24 cellular contexts compared by ENCODE assay signal in the genomic region with DNA sequence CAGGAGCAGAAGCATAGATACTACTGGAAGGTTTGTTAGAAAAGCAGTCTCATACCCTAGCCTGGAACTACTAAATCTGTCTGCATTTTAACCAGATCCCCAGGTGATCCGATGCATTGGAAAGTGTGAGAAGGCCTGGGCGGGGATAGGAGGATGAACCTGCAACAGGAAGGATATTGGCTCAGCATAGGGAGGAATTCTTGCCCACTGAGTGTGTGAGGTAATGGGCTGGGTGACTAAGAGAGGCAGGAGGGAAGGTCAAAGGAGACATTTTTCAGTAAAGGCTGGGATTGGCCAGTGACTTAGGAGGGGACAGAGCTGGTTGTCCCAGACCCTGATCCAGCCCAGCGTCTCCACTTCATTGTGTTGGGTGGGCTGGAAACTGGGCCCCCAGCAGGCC.
DNase-seq lines count a peak whose midpoint lies in the region; ATAC-seq and TF ChIP-seq lines count a peak whose summit lies in the region.
"Had no signal": no experiment of that assay in that cellular context is flagged by ENCODE, and none has a peak within 500 bp of the region (broad histone marks: within the 10 kb centered on the region; RNA-seq: fewer than 3 reads in every experiment).

No MANE protein-coding gene starts in this region.

- no peak overlapping the region for H3K14ac ChIP-seq in IMR-90 (replicated peaks; ENCODE audit: low read depth, low read length)

- no peaks in the 10 kb centered on the region for H4K20me1 ChIP-seq in IMR-90 (ENCODE audit: insufficient read depth, low read length)

- TF ChIP-seq RAD21 in IMR-90 (IDR thresholded peaks at IDR 0.05; ENCODE audit: low read length) = no peak

- in situ Hi-C loops in IMR-90 (cut with MboI; ENCODE audit: low sequenced_read_pairs) = no loop called here

- H3K56ac ChIP-seq in IMR-90 (ENCODE audit: extremely low read depth, insufficient read depth, low read length) = no peak overlapping the region

- no peak overlapping the region for H4K91ac ChIP-seq in IMR-90 (ENCODE audit: insufficient read depth, low read depth, low read length)

- no peak overlapping the region for H3K4me3 Mint-ChIP-seq in activated CD4-positive, alpha-beta memory T cell treated with anti-CD3 and anti-CD28 coated beads, Interleukin-2, amount 10 ng/mL, durations not matched to agents 7 days and 5 days
- H3K4me3 Mint-ChIP-seq: immature natural killer cell; natural killer cell treated with Interleukin-12 subunit alpha and Interleukin-12 subunit beta and Interleukin-15 and Interleukin-18, amount 100 ng/mL, for 72 hours had no signal

- H3K9ac ChIP-seq in IMR-90 (ENCODE audit: low read depth, low read length) = no peak overlapping the region
- H3K9ac ChIP-seq: parathyroid adenoma had no signal

- WGBS in IMR-90 (ENCODE audit: extremely low coverage in 2 of 2, insufficient read length in 1 of 2), 2 experiments = no CpG with 5 or more reads among the region's 3 CpGs

- TF ChIP-seq POLR2A in IMR-90 (IDR thresholded peaks at IDR 0.05; ENCODE audit: low read depth, low read length) = no peak

- no peak overlapping the region for H4K8ac ChIP-seq in IMR-90 (ENCODE audit: low read depth in 2 of 2, low read length in 2 of 2)

- H3K4ac ChIP-seq in IMR-90 (ENCODE audit: low read depth, low read length) = no peak overlapping the region

- dilution Hi-C loops in IMR-90 (cut with HindIII; ENCODE audit: low sequenced_read_pairs, unreplicated experiment) = no loop called here

- H3K18ac ChIP-seq in IMR-90 (ENCODE audit: low read depth, low read length) = no peak overlapping the region

- H2BK5ac ChIP-seq in IMR-90 (ENCODE audit: low read depth, low read length, poor library complexity, severe bottlenecking) = no peak overlapping the region

- TF ChIP-seq CTCF in IMR-90 (conservative IDR thresholded peaks at IDR 0.05; ENCODE audit: low read depth, low read length) (no peak), choroid plexus epithelial cell (conservative IDR thresholded peaks at IDR 0.05; ENCODE audit: low read depth, low read length) (no peak), lower lobe of right lung (IDR thresholded peaks at IDR 0.05) (no peak)

- no peak overlapping the region for H2AK9ac ChIP-seq in IMR-90 (replicated peaks; ENCODE audit: low read depth, low read length, poor library complexity)

- H3K9me3 Mint-ChIP-seq in activated CD4-positive, alpha-beta memory T cell treated with anti-CD3 and anti-CD28 coated beads, Interleukin-2, amount 10 ng/mL, durations not matched to agents 7 days and 5 days = no peaks in the 10 kb centered on the region
- H3K9me3 Mint-ChIP-seq: natural killer cell treated with Interleukin-12 subunit alpha and Interleukin-12 subunit beta and Interleukin-15 and Interleukin-18, amount 100 ng/mL, for 72 hours had no signal

- H3K36me3 ChIP-seq in IMR-90 (ENCODE audit: control insufficient read depth, insufficient read depth, low read length) (no peaks in the 10 kb centered on the region), lower lobe of right lung (no peaks in the 10 kb centered on the region)
- H3K36me3 ChIP-seq: ascending aorta, Peyer's patch, stomach, upper lobe of left lung had no signal

- no peak overlapping the region for H3K4me2 ChIP-seq in IMR-90 (ENCODE audit: low read depth, low read length)

- no peaks in the 10 kb centered on the region for H3K27me3 ChIP-seq in IMR-90 (ENCODE audit: control insufficient read depth, insufficient read depth, low read length)
- H3K27me3 ChIP-seq in lower lobe of right lung (ENCODE audit: low read depth) = peaks cover 4% of the 10 kb centered on the region
- H3K27me3 ChIP-seq: ascending aorta, Peyer's patch, upper lobe of left lung had no signal

- H3K9me3 ChIP-seq in IMR-90 (ENCODE audit: control insufficient read depth, insufficient read depth, low read length) = no peaks in the 10 kb centered on the region
- no peaks in the 10 kb centered on the region for H3K9me3 ChIP-seq in lower lobe of right lung
- H3K9me3 ChIP-seq: ascending aorta, Peyer's patch, stomach had no signal

- no peak for ATAC-seq in IMR-90 (ENCODE audit: low read depth)
- no peak for ATAC-seq in HG03280 (IDR thresholded peaks at IDR 0.05; ENCODE audit: unreplicated experiment)
- no peak for ATAC-seq in lower lobe of right lung
- ATAC-seq: natural killer cell treated with Interleukin-12 subunit alpha and Interleukin-12 subunit beta and Interleukin-15 and Interleukin-18, amount 100 ng/mL, for 72 hours had no signal

- H3K4me1 Mint-ChIP-seq in activated CD4-positive, alpha-beta memory T cell treated with anti-CD3 and anti-CD28 coated beads, Interleukin-2, amount 10 ng/mL, durations not matched to agents 7 days and 5 days = no peaks in the 10 kb centered on the region
- H3K4me1 Mint-ChIP-seq: immature natural killer cell had no signal

- no peak overlapping the region for H2BK120ac ChIP-seq in IMR-90 (ENCODE audit: low read depth, low read length)

- no peaks in the 10 kb centered on the region for H3K79me1 ChIP-seq in IMR-90 (ENCODE audit: low read depth in 1 of 2, low read length in 2 of 2)

- CTCF ChIA-PET in IMR-90 (lab: Yijun Ruan, JAX) = interaction anchor here (1.1 kb wide), 1 partner anchor 19 kb away, joined by 3 read pairs; no protein-coding TSS in a partner anchor
- CTCF ChIA-PET in activated CD4-positive, alpha-beta memory T cell treated with anti-CD3 and anti-CD28 coated beads, Interleukin-2, amount 10 ng/mL, durations not matched to agents 7 days and 5 days (lab: Charles Lee) = no interaction called here

- H2AFZ ChIP-seq in IMR-90 (replicated peaks; ENCODE audit: low read length, poor library complexity) = peak overlapping the region; percentile 75
- H2AFZ ChIP-seq: parathyroid adenoma had no signal

- no TSS peak for BruUV-seq in IMR-90 (replicated peaks; lab: Mats Ljungman, UMichigan)

- 0 out of 2 replicates have a peak overlapping the region, but pooled peaks have one; percentile 10 for H2BK20ac ChIP-seq in IMR-90 (ENCODE audit: low read depth, low read length)

- H3K4me1 ChIP-seq in IMR-90 (ENCODE audit: control insufficient read depth, insufficient read depth, low read length) (no peaks in the 10 kb centered on the region; the same call in 1 of the 2 replicates), lower lobe of right lung (no peaks in the 10 kb centered on the region)
- H3K4me1 ChIP-seq: ascending aorta, parathyroid adenoma, Peyer's patch, upper lobe of left lung had no signal

- no peak overlapping the region for H3K23ac ChIP-seq in IMR-90 (ENCODE audit: low read depth, low read length)

- H3K27ac Mint-ChIP-seq in activated CD4-positive, alpha-beta memory T cell treated with anti-CD3 and anti-CD28 coated beads, Interleukin-2, amount 10 ng/mL, durations not matched to agents 7 days and 5 days = no peak overlapping the region
- H3K27ac Mint-ChIP-seq: immature natural killer cell; natural killer cell treated with Interleukin-12 subunit alpha and Interleukin-12 subunit beta and Interleukin-15 and Interleukin-18, amount 100 ng/mL, for 72 hours had no signal

- H3K27me3 Mint-ChIP-seq in activated CD4-positive, alpha-beta memory T cell treated with anti-CD3 and anti-CD28 coated beads, Interleukin-2, amount 10 ng/mL, durations not matched to agents 7 days and 5 days = no peaks in the 10 kb centered on the region

- POLR2A ChIA-PET in IMR-90 (lab: Charles Lee; ENCODE audit: unreplicated experiment) = no interaction called here
- POLR2A ChIA-PET in activated CD4-positive, alpha-beta memory T cell treated with anti-CD3 and anti-CD28 coated beads, Interleukin-2, amount 10 ng/mL, durations not matched to agents 7 days and 5 days (lab: Charles Lee) = no interaction called here

- H3K27ac ChIP-seq in IMR-90 (ENCODE audit: insufficient read depth, low read length) = no peak overlapping the region
- H3K27ac ChIP-seq in lower lobe of right lung = no peak overlapping the region
- H3K27ac ChIP-seq: ascending aorta, parathyroid adenoma, Peyer's patch, stomach, upper lobe of left lung had no signal

- H2AK5ac ChIP-seq in IMR-90 (ENCODE audit: low read depth, low read length) = no peak overlapping the region

- H3K4me3 ChIP-seq in IMR-90 (ENCODE audit: insufficient read depth, low read depth, low read length) (no peak overlapping the region), choroid plexus epithelial cell (ENCODE audit: low read depth, low read length) (no peak overlapping the region), lower lobe of right lung (no peak overlapping the region)
- H3K4me3 ChIP-seq: ascending aorta, Peyer's patch, stomach, upper lobe of left lung had no signal

- no peak overlapping the region for H2BK15ac ChIP-seq in IMR-90 (ENCODE audit: low read depth, low read length)

- H3K9me1 ChIP-seq in IMR-90 (ENCODE audit: insufficient read depth, low read length) = no peaks in the 10 kb centered on the region; the same call in 1 of the 2 replicates

- no peak overlapping the region for H4K5ac ChIP-seq in IMR-90 (ENCODE audit: low read depth, low read length)

- no peaks in the 10 kb centered on the region for H3K36me3 Mint-ChIP-seq in activated CD4-positive, alpha-beta memory T cell treated with anti-CD3 and anti-CD28 coated beads, Interleukin-2, amount 10 ng/mL, durations not matched to agents 7 days and 5 days (ENCODE audit: low read depth)
- H3K36me3 Mint-ChIP-seq: immature natural killer cell; natural killer cell treated with Interleukin-12 subunit alpha and Interleukin-12 subunit beta and Interleukin-15 and Interleukin-18, amount 100 ng/mL, for 72 hours had no signal

- intact Hi-C loops in IMR-90 (cut with micrococcal nuclease) = no loop called here
- intact Hi-C loops in lower lobe of right lung (cut with DNase I) = no loop called here

- DNase-seq in Daoy (ENCODE audit: low read depth) (peak; percentile 43), IMR-90 (peak; percentile 32), choroid plexus epithelial cell (ENCODE audit: low read depth) (peak; percentile 35), kidney glomerular epithelial cell (lab: John Stamatoyannopoulos, UW) (peak; percentile 83), UCSD-AML1 (lab: John Stamatoyannopoulos, UW; ENCODE audit: unreplicated experiment) (no peak), lower lobe of right lung (no peak)
- DNase-seq in activated CD4-positive, alpha-beta memory T cell treated with anti-CD3 and anti-CD28 coated beads, Interleukin-2, amount 10 ng/mL, durations not matched to agents 7 days and 5 days = no peak
- DNase-seq: activated CD4-positive, alpha-beta T cell treated with anti-CD3 and anti-CD28 coated beads, Interleukin-2, amount 50 U/mL, for 4 hours; activated naive CD4-positive, alpha-beta T cell treated with Interleukin-2 at 50 U/mL for 16 hours; activated T-cell treated with anti-CD3 and anti-CD28 coated beads for 4 hours; AML-193; DND-41; glutamatergic neuron; immature natural killer cell; Kasumi-1; NCI-H748 treated with DMSO at 0.1 percent for 48 hours; Peyer's patch; stimulated activated CD4-positive, alpha-beta T cell treated with anti-CD3 and anti-CD28 coated beads, Interleukin-2, amount 100 ng/mL, for 24 hours; upper lobe of left lung had no signal

TF ChIP-seq in IMR-90, 13 proteins besides CTCF, POLR2A, EP300 and RAD21 (continues in another document):
- TF ChIP-seq FOS (IDR thresholded peaks at IDR 0.05; ENCODE audit: low read depth, low read length) = no peak
- no peak for TF ChIP-seq BHLHE40 (IDR thresholded peaks at IDR 0.05; ENCODE audit: low read depth, low read length)
- no peak for TF ChIP-seq CHD1 (IDR thresholded peaks at IDR 0.05; ENCODE audit: low read depth, low read length)
- TF ChIP-seq RCOR1 (IDR thresholded peaks at IDR 0.05; ENCODE audit: insufficient replicate concordance, low read length) = no peak
- no peak for TF ChIP-seq MXI1 (IDR thresholded peaks at IDR 0.05; ENCODE audit: borderline replicate concordance, low read depth, low read length)

Comparison
In these comparisons a context has a peak if more than half of its experiments do, and no peak if none do; other contexts are left out.
1. DNase-seq: peak in Daoy (single experiment), IMR-90 (single experiment), choroid plexus epithelial cell (single experiment) and kidney glomerular epithelial cell (single experiment); none in activated CD4-positive, alpha-beta memory T cell treated with anti-CD3 and anti-CD28 coated beads, Interleukin-2, amount 10 ng/mL, durations not matched to agents 7 days and 5 days (single experiment), UCSD-AML1 (single experiment) and lower lobe of right lung (single experiment).